In genomic region chr5:175214152-175214551, GRCh38 we compare ENCODE assay signal across 14 cellular contexts.
DNase-seq lines count a peak whose midpoint lies in the region; ATAC-seq lines count a peak whose summit lies in the region.
"Had no signal": no experiment of that assay in that cellular context is flagged by ENCODE, and none has a peak within 500 bp of the region (broad histone marks: within the 10 kb centered on the region; RNA-seq: fewer than 3 reads in every experiment).

No MANE protein-coding gene starts in this region.

- DNase-seq in ACHN = peak; percentile 68
- DNase-seq in HK-2 (ENCODE audit: unreplicated experiment) = peak; percentile 14
- DNase-seq in astrocyte of the hippocampus (ENCODE audit: low read depth, low spot score) = peak; percentile 94
- peak; percentile 47 for DNase-seq in iris pigment epithelial cell (ENCODE audit: low read depth)
- no peak for DNase-seq in NCI-H1092 (lab: John Stamatoyannopoulos, UW)
- no peak for DNase-seq in DMS153 treated with DMSO at 0.1 percent for 48 hours (lab: John Stamatoyannopoulos, UW; ENCODE audit: unreplicated experiment)
- DNase-seq: activated naive CD4-positive, alpha-beta T cell treated with anti-CD3 and anti-CD28 coated beads for 36 hours; BE2C; islet precursor cell; NCI-H524 treated with DMSO at 0.1 percent for 48 hours; stimulated activated CD4-positive, alpha-beta T cell treated with anti-CD3 and anti-CD28 coated beads, Interleukin-2, amount 100 ng/mL, for 24 hours; stimulated activated naive CD4-positive, alpha-beta T cell treated with Interleukin-2 at 50 U/mL for 16 hours had no signal

- in situ Hi-C loops in ACHN (cut with HindIII; ENCODE audit: low pct_ligation_motif_present, low pct_unique_long_range_greater_than_20kb, low sequenced_read_pairs) = no loop called here

- ATAC-seq in HG03097 (IDR thresholded peaks at IDR 0.05; ENCODE audit: low FRiP score, unreplicated experiment) = no peak
- ATAC-seq in GM21515 (IDR thresholded peaks at IDR 0.05; ENCODE audit: unreplicated experiment) = no peak

Comparison
In these comparisons a context has a peak if more than half of its experiments do, and no peak if none do; other contexts are left out.
1. DNase-seq: peak in ACHN (single experiment), HK-2 (single experiment), astrocyte of the hippocampus (single experiment) and iris pigment epithelial cell (single experiment); none in NCI-H1092 (single experiment) and DMS153 treated with DMSO at 0.1 percent for 48 hours (single experiment).